In genomic region chr7:2873686-2874551, GRCh38 we compare ENCODE assay signal across 8 cellular contexts. TPM values are rescaled to one million over a fixed set of nuclear protein-coding genes. Genes with fewer than 3 reads are reported as not detected.
DNase-seq lines count a peak whose midpoint lies in the region; ATAC-seq and TF ChIP-seq lines count a peak whose summit lies in the region.

No MANE protein-coding gene starts in this region.

- ATAC-seq in activated T-cell treated with anti-CD3 and anti-CD28 coated beads, Interleukin-2, amount 50 U/mL, for 72 hours (replicated peaks in 1 of 2), result peak; percentile 24 to 45
- no peak for ATAC-seq in GM21423 (IDR thresholded peaks at IDR 0.05; ENCODE audit: unreplicated experiment)
- ATAC-seq in GM21381 (IDR thresholded peaks at IDR 0.05; ENCODE audit: unreplicated experiment), result no peak

- WGBS in spleen, 5 donors, result 45 to 54% (median 52%) methylated on average over 5 to 7 of the region's 7 CpGs

- peak overlapping the region in 3 of 8 donors; percentile 3 to 33 (median 28) for H3K4me3 Mint-ChIP-seq in CD4-positive, alpha-beta memory T cell
- no peak overlapping the region for H3K4me3 Mint-ChIP-seq in activated T-cell treated with anti-CD3 and anti-CD28 coated beads, Interleukin-2, amount 50 U/mL, for 72 hours

- peak overlapping the region in 5 of 7 donors; percentile 19 to 76 (median 36) for H3K27ac Mint-ChIP-seq in CD4-positive, alpha-beta memory T cell
- H3K27ac Mint-ChIP-seq in activated T-cell treated with anti-CD3 and anti-CD28 coated beads, Interleukin-2, amount 50 U/mL, for 72 hours, result peak overlapping the region; percentile 64

- no peak for TF ChIP-seq CTCF in spleen (IDR thresholded peaks at IDR 0.05 in 8 of 11, conservative IDR thresholded peaks at IDR 0.05 in 3 of 11)

- H3K36me3 Mint-ChIP-seq in CD4-positive, alpha-beta memory T cell, result no peaks in the 10 kb centered on the region
- H3K36me3 Mint-ChIP-seq in activated T-cell treated with anti-CD3 and anti-CD28 coated beads, Interleukin-2, amount 50 U/mL, for 72 hours (ENCODE audit: insufficient read depth in 2 of 2), result no peaks in the 10 kb centered on the region

- H3K9me3 Mint-ChIP-seq in CD4-positive, alpha-beta memory T cell, result no peaks in the 10 kb centered on the region
- peaks cover 0 to 1% of the 10 kb centered on the region in 2 donors for H3K9me3 Mint-ChIP-seq in activated T-cell treated with anti-CD3 and anti-CD28 coated beads, Interleukin-2, amount 50 U/mL, for 72 hours

- no peak for DNase-seq in CD4-positive, alpha-beta memory T cell
- DNase-seq in HEK293T (ENCODE audit: extremely low spot score), result peak; percentile 37
- DNase-seq in activated T-cell treated with anti-CD3 and anti-CD28 coated beads, Interleukin-2, amount 50 U/mL, for 72 hours, result peak in 1 of 2 donors; percentile 22
- DNase-seq in iPS-NIHi11 (ENCODE audit: low spot score), result peak; percentile 48
- no peak for DNase-seq in NCI-H2196 (lab: John Stamatoyannopoulos, UW; ENCODE audit: unreplicated experiment)
- no peak for DNase-seq in spleen

- POLR2A ChIA-PET in CD4-positive, alpha-beta memory T cell (lab: Charles Lee; ENCODE audit: partially characterized antibody), result no interaction called here
- POLR2A ChIA-PET in HEK293T (lab: Yijun Ruan, JAX), result no interaction called here

- H3K4me1 Mint-ChIP-seq in CD4-positive, alpha-beta memory T cell, result peaks cover 28 to 53% (median 42%) of the 10 kb centered on the region in 4 donors
- peaks cover 65% of the 10 kb centered on the region for H3K4me1 Mint-ChIP-seq in activated T-cell treated with anti-CD3 and anti-CD28 coated beads, Interleukin-2, amount 50 U/mL, for 72 hours (ENCODE audit: low read depth)

- no peaks in the 10 kb centered on the region for H3K9me3 ChIP-seq in CD4-positive, alpha-beta memory T cell (ENCODE audit: control insufficient read depth in 1 of 2, low read length in 2 of 2)
- no peaks in the 10 kb centered on the region for H3K9me3 ChIP-seq in spleen

- H3K4me1 ChIP-seq in CD4-positive, alpha-beta memory T cell (ENCODE audit: insufficient read depth, low read length), result peaks cover 39% of the 10 kb centered on the region
- H3K4me1 ChIP-seq in spleen, result peaks cover 16 to 37% (median 31%) of the 10 kb centered on the region in 6 donors

- no peak overlapping the region for H3K4me3 ChIP-seq in CD4-positive, alpha-beta memory T cell (ENCODE audit: low read length in 2 of 2)
- no peak overlapping the region for H3K4me3 ChIP-seq in spleen

- no peak for TF ChIP-seq POLR2A in spleen (IDR thresholded peaks at IDR 0.05)

- H3K27ac ChIP-seq in CD4-positive, alpha-beta memory T cell (ENCODE audit: low read depth, low read length), result no peak overlapping the region
- peak overlapping the region in 1 of 8 donors; percentile 24 for H3K27ac ChIP-seq in spleen

- intact Hi-C loops in CD4-positive, alpha-beta memory T cell (cut with micrococcal nuclease), result no loop called here
- intact Hi-C loops in spleen (cut with DNase I; ENCODE audit: low total_unique reads), result no loop called here

- H3K27me3 Mint-ChIP-seq in CD4-positive, alpha-beta memory T cell, result no peaks in the 10 kb centered on the region
- no peaks in the 10 kb centered on the region for H3K27me3 Mint-ChIP-seq in activated T-cell treated with anti-CD3 and anti-CD28 coated beads, Interleukin-2, amount 50 U/mL, for 72 hours (ENCODE audit: low read depth)

- CTCF ChIA-PET in CD4-positive, alpha-beta memory T cell (lab: Charles Lee; ENCODE audit: partially characterized antibody), result interaction anchor here (0.9 kb wide), 1 partner anchor 281 kb away, joined by 3 read pairs; no protein-coding TSS in a partner anchor
- CTCF ChIA-PET in HEK293T (lab: Yijun Ruan, JAX), result no interaction called here

- no peaks in the 10 kb centered on the region for H3K36me3 ChIP-seq in CD4-positive, alpha-beta memory T cell (ENCODE audit: insufficient read depth, low read length)
- no peaks in the 10 kb centered on the region for H3K36me3 ChIP-seq in spleen

- no peaks in the 10 kb centered on the region for H3K27me3 ChIP-seq in CD4-positive, alpha-beta memory T cell (ENCODE audit: insufficient read depth, low read length)
- no peaks in the 10 kb centered on the region for H3K27me3 ChIP-seq in spleen (replicated peaks in 1 of 7)

TF ChIP-seq in HEK293T, 16 proteins besides CTCF, POLR2A, EP300 and RAD21:
- peak; percentile 42; the same call in 1 of the 2 replicates for TF ChIP-seq ELF4 (IDR thresholded peaks at IDR 0.05)
- no peak for TF ChIP-seq HDGF (IDR thresholded peaks at IDR 0.05; ENCODE audit: borderline replicate concordance)
- TF ChIP-seq PKNOX1 (IDR thresholded peaks at IDR 0.05), result peak; percentile 79
- peak; percentile 55; the same call in 1 of the 2 replicates for TF ChIP-seq CTBP1 (IDR thresholded peaks at IDR 0.05; ENCODE audit: borderline replicate concordance)
- no peak for TF ChIP-seq TARDBP (IDR thresholded peaks at IDR 0.05)
- TF ChIP-seq SP1 (IDR thresholded peaks at IDR 0.05), result no peak
- no peak for TF ChIP-seq L3MBTL2 (conservative IDR thresholded peaks at IDR 0.05)
- TF ChIP-seq LEF1 (IDR thresholded peaks at IDR 0.05; ENCODE audit: borderline replicate concordance), result no peak
- TF ChIP-seq BHLHE40 (IDR thresholded peaks at IDR 0.05; ENCODE audit: borderline replicate concordance), result peak; percentile 31; the same call in 1 of the 2 replicates
- no peak for TF ChIP-seq FOXM1 (IDR thresholded peaks at IDR 0.05; ENCODE audit: borderline replicate concordance)
- no peak for TF ChIP-seq SUZ12 (IDR thresholded peaks at IDR 0.05)
- no peak for TF ChIP-seq ZNF384 (IDR thresholded peaks at IDR 0.05)
- no peak for TF ChIP-seq FOXK2 (IDR thresholded peaks at IDR 0.05)
- TF ChIP-seq FOXA1 (IDR thresholded peaks at IDR 0.05), result no peak
- TF ChIP-seq ARNT (IDR thresholded peaks at IDR 0.05), result no peak
- no peak for TF ChIP-seq NFRKB (IDR thresholded peaks at IDR 0.05)
TF ChIP-seq in HEK293T: peak in this region for 4.

RNA-seq across cellular contexts. Expression of gene GNA12, which starts 29.8 kb away (rescaled TPM):
- 10 to 100 TPM; 14.9 to 16.6 TPM for total RNA-seq in CD4-positive, alpha-beta memory T cell
- polyA plus RNA-seq in CD4-positive, alpha-beta memory T cell, result 10 to 100 TPM in 1 of 2 donors, 1 to 10 TPM in 1; 4.4 to 10.2 TPM
- total RNA-seq in activated T-cell treated with anti-CD3 and anti-CD28 coated beads, Interleukin-2, amount 50 U/mL, for 72 hours, result 10 to 100 TPM; 37.0 to 46.6 TPM
- 10 to 100 TPM; 31.7 to 64.2 (median 39.6) TPM for total RNA-seq in spleen
- 10 to 100 TPM; 12.3 to 25.2 (median 12.8) TPM for polyA plus RNA-seq in spleen

Comparison
In these comparisons a context has a peak if more than half of its experiments do, and no peak if none do; other contexts are left out.
1. DNase-seq: peak in HEK293T (single experiment) and iPS-NIHi11 (single experiment); none in CD4-positive, alpha-beta memory T cell (0 of 5), NCI-H2196 (single experiment) and spleen (single experiment).
2. ATAC-seq: peak in activated T-cell treated with anti-CD3 and anti-CD28 coated beads, Interleukin-2, amount 50 U/mL, for 72 hours (2 of 2); none in GM21423 (single experiment) and GM21381 (single experiment).